Comparison of ENCODE assay signal across 8 cellular contexts in the genomic region with DNA sequence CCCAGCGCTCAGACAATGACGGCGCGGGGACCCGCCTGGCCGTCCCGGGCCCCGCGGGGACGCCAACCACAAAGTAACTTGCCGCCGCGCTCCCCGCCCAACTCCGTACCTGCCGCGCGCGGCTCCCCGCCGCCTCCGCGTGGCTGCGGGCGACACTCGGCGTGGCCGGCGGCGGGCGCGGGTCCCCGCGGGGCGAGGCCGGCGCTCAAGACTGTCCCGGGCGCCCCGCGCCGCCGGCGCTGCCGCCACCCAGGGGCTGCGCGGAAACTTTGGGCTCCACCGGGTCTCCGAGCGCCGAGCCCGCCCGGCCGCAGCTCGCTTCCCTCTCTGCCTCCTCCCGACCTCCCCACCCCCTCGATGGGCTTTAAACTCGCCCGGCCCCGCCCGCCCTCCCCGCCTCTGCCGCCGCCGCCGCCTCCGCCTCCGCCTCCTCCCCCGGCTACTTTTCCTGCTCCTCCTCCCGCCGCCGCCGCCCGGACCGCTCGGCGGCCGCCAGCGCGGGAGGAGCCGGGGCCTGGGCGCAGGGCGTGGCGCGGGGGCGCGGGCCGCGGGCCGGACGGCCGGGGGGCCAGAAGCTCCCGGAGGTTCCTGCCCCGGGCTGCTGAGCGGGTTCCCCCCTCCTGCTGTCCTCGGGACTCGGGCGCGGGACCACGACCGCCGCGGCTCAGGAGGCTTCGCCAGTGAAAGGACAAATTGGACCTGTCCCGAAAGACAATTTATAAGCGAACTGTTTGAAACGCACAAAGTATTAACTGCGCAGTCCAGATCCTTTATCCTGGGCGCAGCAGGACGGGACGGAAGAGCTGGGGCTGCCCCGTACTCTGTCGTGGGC. TPM values are rescaled to one million over a fixed set of nuclear protein-coding genes. Genes with fewer than 3 reads are reported as not detected.
A peak's percentile ranks its signal among the peaks of the same experiment; 100 is the strongest.
DNase-seq lines count a peak whose midpoint lies in the region; ATAC-seq and TF ChIP-seq lines count a peak whose summit lies in the region.

No MANE protein-coding gene starts in this region.

- DNase-seq in NCI-H345 (lab: John Stamatoyannopoulos, UW) (peak; percentile 34), NCI-H345 treated with DMSO at 0.1 percent for 48 hours (lab: John Stamatoyannopoulos, UW; ENCODE audit: unreplicated experiment) (no peak), Peyer's patch (peak in 2 of 3 donors; percentile 73 to 86), adrenal gland (peak; percentile 50 to 85 (median 68)), left ventricle myocardium inferior (peak; percentile 76), psoas muscle (peak; percentile 76 to 88), mesenteric fat pad (ENCODE audit: low spot score) (no peak)
- no peak for DNase-seq in effector CD8-positive, alpha-beta T cell (lab: John Stamatoyannopoulos, UW)

- H3K9me3 ChIP-seq in Peyer's patch (no peaks in the 10 kb centered on the region), adrenal gland (replicated peaks in 1 of 3) (no peaks in the 10 kb centered on the region), left ventricle myocardium inferior (replicated peaks) (peaks cover 4% of the 10 kb centered on the region), psoas muscle (no peaks in the 10 kb centered on the region)

- no peak for TF ChIP-seq CTCF in Peyer's patch (IDR thresholded peaks at IDR 0.05)
- TF ChIP-seq CTCF in adrenal gland (IDR thresholded peaks at IDR 0.05), result no peak
- TF ChIP-seq CTCF in left ventricle myocardium inferior (IDR thresholded peaks at IDR 0.05; ENCODE audit: borderline replicate concordance), result no peak
- TF ChIP-seq CTCF in psoas muscle (IDR thresholded peaks at IDR 0.05), result no peak

- peaks cover 0 to 6% (median 0%) of the 10 kb centered on the region in 4 donors for H3K4me1 ChIP-seq in Peyer's patch
- H3K4me1 ChIP-seq in adrenal gland (replicated peaks in 1 of 2), result peaks cover 0 to 27% of the 10 kb centered on the region in 2 donors
- peaks cover 43% of the 10 kb centered on the region for H3K4me1 ChIP-seq in left ventricle myocardium inferior
- peaks cover 22% of the 10 kb centered on the region for H3K4me1 ChIP-seq in psoas muscle

- peak overlapping the region in 3 of 4 donors; percentile 55 to 87 (median 59) for H3K27ac ChIP-seq in Peyer's patch
- H3K27ac ChIP-seq in adrenal gland, result peak overlapping the region in 3 of 5 donors; percentile 76 to 89 (median 78)
- H3K27ac ChIP-seq in left ventricle myocardium inferior (replicated peaks), result peak overlapping the region; percentile 91
- H3K27ac ChIP-seq in psoas muscle, result peak overlapping the region; percentile 80

- WGBS in adrenal gland, 4 donors, result 0 to 12% (median 1%) methylated on average over 5 to 113 of the region's 113 CpGs; no CpG with 5 or more reads in 1 of the 4 donors
- 1 to 2% (median 1%) methylated on average over 25 to 107 of the region's 113 CpGs for WGBS in psoas muscle, 3 donors

- no peaks in the 10 kb centered on the region for H3K36me3 ChIP-seq in Peyer's patch
- no peaks in the 10 kb centered on the region for H3K36me3 ChIP-seq in adrenal gland (replicated peaks in 1 of 2)
- no peaks in the 10 kb centered on the region for H3K36me3 ChIP-seq in left ventricle myocardium inferior
- no peaks in the 10 kb centered on the region for H3K36me3 ChIP-seq in psoas muscle (ENCODE audit: insufficient read depth in 1 of 2, low read depth in 1 of 2)

- H3K27me3 ChIP-seq in Peyer's patch (no peaks in the 10 kb centered on the region), adrenal gland (no peaks in the 10 kb centered on the region), left ventricle myocardium inferior (ENCODE audit: low read depth) (no peaks in the 10 kb centered on the region), psoas muscle (ENCODE audit: insufficient read depth in 3 of 3, low read length in 2 of 3) (no peaks in the 10 kb centered on the region)

- peak in 1 of 2 donors; percentile 40 for TF ChIP-seq POLR2A in Peyer's patch (IDR thresholded peaks at IDR 0.05)
- peak; percentile 34 to 37 for TF ChIP-seq POLR2A in adrenal gland (IDR thresholded peaks at IDR 0.05)

- ATAC-seq in psoas muscle, result peak; percentile 74 to 85 (median 79)

- H3K4me3 ChIP-seq in Peyer's patch, result peak overlapping the region; percentile 40 to 87 (median 48)
- peak overlapping the region in 1 of 4 donors; percentile 60 for H3K4me3 ChIP-seq in adrenal gland
- H3K4me3 ChIP-seq in left ventricle myocardium inferior, result peak overlapping the region; percentile 81
- peak overlapping the region; percentile 79 for H3K4me3 ChIP-seq in psoas muscle

- intact Hi-C loops in adrenal gland (cut with DNase I), result no loop called here
- intact Hi-C loops in left ventricle myocardium inferior (cut with micrococcal nuclease), result loop anchor here (5.0 to 10.0 kb wide), 2 partner anchors 161 to 349 kb away; no protein-coding TSS in a partner anchor
- intact Hi-C loops in psoas muscle (cut with DNase I), result loop anchor here (5.0 to 10.0 kb wide), 4 partner anchors 61 to 331 kb away; no protein-coding TSS in a partner anchor

RNA-seq across cellular contexts. Expression of a gene that starts 10.6 kb away (rescaled TPM):
- 10 to 100 TPM; 32.1 to 50.3 (median 38.1) TPM for total RNA-seq in Peyer's patch
- 100 to 1,000 TPM in 2 of 8 donors, 10 to 100 TPM in 6; 63.9 to 158 (median 77.6) TPM for total RNA-seq in adrenal gland
- 10 to 100 TPM; 33.5 to 52.0 (median 45.3) TPM for polyA plus RNA-seq in adrenal gland
- total RNA-seq in left ventricle myocardium inferior, result 40.6 TPM
- total RNA-seq in psoas muscle, result 10 to 100 TPM; 44.5 to 60.5 (median 56.1) TPM
- 10 to 100 TPM; 25.8 to 72.7 (median 35.1) TPM for polyA plus RNA-seq in psoas muscle
- total RNA-seq in mesenteric fat pad, result 95.7 TPM

Comparison
In these comparisons a context has a peak if more than half of its experiments do, and no peak if none do; other contexts are left out.
1. DNase-seq: peak in NCI-H345 (single experiment), Peyer's patch (2 of 3), adrenal gland (7 of 7), left ventricle myocardium inferior (single experiment) and psoas muscle (2 of 2); none in NCI-H345 treated with DMSO at 0.1 percent for 48 hours (single experiment), mesenteric fat pad (single experiment) and effector CD8-positive, alpha-beta T cell (single experiment).
2. intact Hi-C loops: an anchor here in left ventricle myocardium inferior (5.0 to 10.0 kb wide) and psoas muscle (5.0 to 10.0 kb wide); none called in adrenal gland.
3. Peak in every context shown above with its lines, with median percentiles within 50 percentile points of each other: H3K27ac ChIP-seq.